1 cellular context compared by ENCODE assay signal in the genomic region with DNA sequence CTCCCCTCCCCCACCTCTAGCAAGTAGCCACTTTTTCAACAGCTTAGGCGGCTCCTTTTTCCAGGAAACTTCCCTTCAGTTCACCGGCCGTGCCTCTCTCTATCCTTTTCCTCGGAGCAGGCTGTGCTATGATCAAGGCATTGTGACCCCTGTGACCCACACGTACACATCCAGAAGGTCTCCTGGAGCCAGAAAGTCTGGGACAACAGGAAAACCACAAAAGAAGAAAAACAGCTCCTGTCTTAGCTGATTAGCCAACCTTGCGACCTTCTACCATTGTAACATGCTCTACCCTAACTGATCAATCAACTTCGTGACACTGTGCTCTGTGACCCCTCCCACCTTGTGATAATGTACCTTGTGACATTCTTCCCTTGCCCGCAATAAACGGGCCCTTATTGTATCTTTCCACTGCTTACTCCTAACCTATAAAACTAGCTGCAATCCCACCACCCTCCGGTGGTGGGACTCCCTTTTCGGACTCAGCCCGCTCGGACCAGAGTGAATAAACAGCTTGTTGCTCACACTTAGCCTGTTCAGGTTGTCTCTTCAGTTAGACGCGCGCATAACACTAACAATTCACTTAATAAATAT.
TF ChIP-seq lines count a peak whose summit lies in the region.

No MANE protein-coding gene starts in this region.

TF ChIP-seq in HepG2, 621 proteins besides CTCF, POLR2A, EP300 and RAD21 (continued from another document and continues in another):
- TF ChIP-seq SP1 (IDR thresholded peaks at IDR 0.05) (no peak), SP1 (CRISPR knock-in tag; IDR thresholded peaks at IDR 0.05) (no peak), ZNF792 (CRISPR knock-in tag; IDR thresholded peaks at IDR 0.05) (peak; percentile 66), KLF6 (CRISPR knock-in tag; IDR thresholded peaks at IDR 0.05) (no peak), SIN3B (IDR thresholded peaks at IDR 0.05; ENCODE audit: low read length) (no peak), RXRA (CRISPR knock-in tag; IDR thresholded peaks at IDR 0.05) (peak; percentile 93), ZNF549 (CRISPR knock-in tag; IDR thresholded peaks at IDR 0.05) (no peak), JUND (CRISPR knock-in tag; IDR thresholded peaks at IDR 0.05) (no peak), TBX2 (CRISPR knock-in tag; IDR thresholded peaks at IDR 0.05; ENCODE audit: borderline replicate concordance) (peak; percentile 86), MED13 (CRISPR knock-in tag; IDR thresholded peaks at IDR 0.05) (no peak), SOX6 (IDR thresholded peaks at IDR 0.05) (no peak), SOX6 (CRISPR knock-in tag; IDR thresholded peaks at IDR 0.05) (peak; percentile 84), DMAP1 (CRISPR knock-in tag; IDR thresholded peaks at IDR 0.05) (peak; percentile 56; the same call in 1 of the 2 replicates), ISX (CRISPR knock-in tag; conservative IDR thresholded peaks at IDR 0.05) (no peak), AGO1 (IDR thresholded peaks at IDR 0.05; ENCODE audit: low read depth, low read length, poor library complexity, severe bottlenecking) (no peak), FIP1L1 (IDR thresholded peaks at IDR 0.05; ENCODE audit: borderline replicate concordance, insufficient read depth, low read depth, low read length) (no peak), CREM (IDR thresholded peaks at IDR 0.05) (peak; percentile 75), CREM (CRISPR knock-in tag; IDR thresholded peaks at IDR 0.05) (no peak), ZBTB20 (CRISPR knock-in tag; IDR thresholded peaks at IDR 0.05; ENCODE audit: borderline replicate concordance, low read depth) (no peak), PITX1 (CRISPR knock-in tag; IDR thresholded peaks at IDR 0.05) (peak; percentile 27; the same call in 1 of the 2 replicates), SALL2 (CRISPR knock-in tag; IDR thresholded peaks at IDR 0.05) (no peak), GTF3A (CRISPR knock-in tag; conservative IDR thresholded peaks at IDR 0.05) (0 out of 2 replicates have a peak, but pooled peaks have one; percentile 6), RFX5 (IDR thresholded peaks at IDR 0.05; ENCODE audit: low read depth, low read length) (no peak), NFKB2 (CRISPR knock-in tag; IDR thresholded peaks at IDR 0.05; ENCODE audit: borderline replicate concordance) (no peak), TOPORS (CRISPR knock-in tag; IDR thresholded peaks at IDR 0.05) (no peak), ZMYM2 (CRISPR knock-in tag; IDR thresholded peaks at IDR 0.05) (no peak), DR1 (CRISPR knock-in tag; IDR thresholded peaks at IDR 0.05) (no peak), SRSF9 (IDR thresholded peaks at IDR 0.05; ENCODE audit: borderline replicate concordance, insufficient read depth, low read depth, low read length, poor library complexity, severe bottlenecking) (no peak), MAFG (CRISPR knock-in tag; IDR thresholded peaks at IDR 0.05) (no peak), ZNF678 (CRISPR knock-in tag; IDR thresholded peaks at IDR 0.05) (no peak), CCAR2 (optimal IDR thresholded peaks at IDR 0.05; ENCODE audit: low read depth, low read length) (no peak), ZNF550 (CRISPR knock-in tag; IDR thresholded peaks at IDR 0.05; ENCODE audit: borderline replicate concordance) (0 out of 2 replicates have a peak, but pooled peaks have one; percentile 26), ZNF20 (CRISPR knock-in tag; IDR thresholded peaks at IDR 0.05) (no peak), RORA (CRISPR knock-in tag; IDR thresholded peaks at IDR 0.05) (no peak), ZMYM4 (CRISPR knock-in tag; IDR thresholded peaks at IDR 0.05) (peak; percentile 64), ZNF530 (CRISPR knock-in tag; IDR thresholded peaks at IDR 0.05; ENCODE audit: low read depth) (no peak), ZNF160 (CRISPR knock-in tag; IDR thresholded peaks at IDR 0.05) (no peak), ZMAT3 (CRISPR knock-in tag; conservative IDR thresholded peaks at IDR 0.05) (no peak), BORCS8-MEF2B (CRISPR knock-in tag; IDR thresholded peaks at IDR 0.05) (no peak)
- TF ChIP-seq, protein P1, sequence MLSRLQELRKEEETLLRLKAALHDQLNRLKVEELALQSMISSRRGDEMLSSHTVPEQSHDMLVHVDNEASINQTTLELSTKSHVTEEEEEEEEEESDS (CRISPR knock-in tag; IDR thresholded peaks at IDR 0.05; ENCODE audit: borderline replicate concordance) = no peak
- TF ChIP-seq, protein P2, sequence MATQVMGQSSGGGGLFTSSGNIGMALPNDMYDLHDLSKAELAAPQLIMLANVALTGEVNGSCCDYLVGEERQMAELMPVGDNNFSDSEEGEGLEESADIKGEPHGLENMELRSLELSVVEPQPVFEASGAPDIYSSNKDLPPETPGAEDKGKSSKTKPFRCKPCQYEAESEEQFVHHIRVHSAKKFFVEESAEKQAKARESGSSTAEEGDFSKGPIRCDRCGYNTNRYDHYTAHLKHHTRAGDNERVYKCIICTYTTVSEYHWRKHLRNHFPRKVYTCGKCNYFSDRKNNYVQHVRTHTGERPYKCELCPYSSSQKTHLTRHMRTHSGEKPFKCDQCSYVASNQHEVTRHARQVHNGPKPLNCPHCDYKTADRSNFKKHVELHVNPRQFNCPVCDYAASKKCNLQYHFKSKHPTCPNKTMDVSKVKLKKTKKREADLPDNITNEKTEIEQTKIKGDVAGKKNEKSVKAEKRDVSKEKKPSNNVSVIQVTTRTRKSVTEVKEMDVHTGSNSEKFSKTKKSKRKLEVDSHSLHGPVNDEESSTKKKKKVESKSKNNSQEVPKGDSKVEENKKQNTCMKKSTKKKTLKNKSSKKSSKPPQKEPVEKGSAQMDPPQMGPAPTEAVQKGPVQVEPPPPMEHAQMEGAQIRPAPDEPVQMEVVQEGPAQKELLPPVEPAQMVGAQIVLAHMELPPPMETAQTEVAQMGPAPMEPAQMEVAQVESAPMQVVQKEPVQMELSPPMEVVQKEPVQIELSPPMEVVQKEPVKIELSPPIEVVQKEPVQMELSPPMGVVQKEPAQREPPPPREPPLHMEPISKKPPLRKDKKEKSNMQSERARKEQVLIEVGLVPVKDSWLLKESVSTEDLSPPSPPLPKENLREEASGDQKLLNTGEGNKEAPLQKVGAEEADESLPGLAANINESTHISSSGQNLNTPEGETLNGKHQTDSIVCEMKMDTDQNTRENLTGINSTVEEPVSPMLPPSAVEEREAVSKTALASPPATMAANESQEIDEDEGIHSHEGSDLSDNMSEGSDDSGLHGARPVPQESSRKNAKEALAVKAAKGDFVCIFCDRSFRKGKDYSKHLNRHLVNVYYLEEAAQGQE (IDR thresholded peaks at IDR 0.05; ENCODE audit: borderline replicate concordance in 1 of 2, low read depth in 1 of 2, low read length in 2 of 2) = peak in 1 of 2 experiments; percentile 35; a peak in 1 of 4 replicates
- TF ChIP-seq, protein P3, sequence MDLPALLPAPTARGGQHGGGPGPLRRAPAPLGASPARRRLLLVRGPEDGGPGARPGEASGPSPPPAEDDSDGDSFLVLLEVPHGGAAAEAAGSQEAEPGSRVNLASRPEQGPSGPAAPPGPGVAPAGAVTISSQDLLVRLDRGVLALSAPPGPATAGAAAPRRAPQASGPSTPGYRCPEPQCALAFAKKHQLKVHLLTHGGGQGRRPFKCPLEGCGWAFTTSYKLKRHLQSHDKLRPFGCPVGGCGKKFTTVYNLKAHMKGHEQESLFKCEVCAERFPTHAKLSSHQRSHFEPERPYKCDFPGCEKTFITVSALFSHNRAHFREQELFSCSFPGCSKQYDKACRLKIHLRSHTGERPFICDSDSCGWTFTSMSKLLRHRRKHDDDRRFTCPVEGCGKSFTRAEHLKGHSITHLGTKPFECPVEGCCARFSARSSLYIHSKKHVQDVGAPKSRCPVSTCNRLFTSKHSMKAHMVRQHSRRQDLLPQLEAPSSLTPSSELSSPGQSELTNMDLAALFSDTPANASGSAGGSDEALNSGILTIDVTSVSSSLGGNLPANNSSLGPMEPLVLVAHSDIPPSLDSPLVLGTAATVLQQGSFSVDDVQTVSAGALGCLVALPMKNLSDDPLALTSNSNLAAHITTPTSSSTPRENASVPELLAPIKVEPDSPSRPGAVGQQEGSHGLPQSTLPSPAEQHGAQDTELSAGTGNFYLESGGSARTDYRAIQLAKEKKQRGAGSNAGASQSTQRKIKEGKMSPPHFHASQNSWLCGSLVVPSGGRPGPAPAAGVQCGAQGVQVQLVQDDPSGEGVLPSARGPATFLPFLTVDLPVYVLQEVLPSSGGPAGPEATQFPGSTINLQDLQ (CRISPR knock-in tag; IDR thresholded peaks at IDR 0.05) = no peak
- TF ChIP-seq, protein P4, sequence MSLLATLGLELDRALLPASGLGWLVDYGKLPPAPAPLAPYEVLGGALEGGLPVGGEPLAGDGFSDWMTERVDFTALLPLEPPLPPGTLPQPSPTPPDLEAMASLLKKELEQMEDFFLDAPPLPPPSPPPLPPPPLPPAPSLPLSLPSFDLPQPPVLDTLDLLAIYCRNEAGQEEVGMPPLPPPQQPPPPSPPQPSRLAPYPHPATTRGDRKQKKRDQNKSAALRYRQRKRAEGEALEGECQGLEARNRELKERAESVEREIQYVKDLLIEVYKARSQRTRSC (CRISPR knock-in tag; IDR thresholded peaks at IDR 0.05; ENCODE audit: low read depth) = no peak
- TF ChIP-seq, protein P5, sequence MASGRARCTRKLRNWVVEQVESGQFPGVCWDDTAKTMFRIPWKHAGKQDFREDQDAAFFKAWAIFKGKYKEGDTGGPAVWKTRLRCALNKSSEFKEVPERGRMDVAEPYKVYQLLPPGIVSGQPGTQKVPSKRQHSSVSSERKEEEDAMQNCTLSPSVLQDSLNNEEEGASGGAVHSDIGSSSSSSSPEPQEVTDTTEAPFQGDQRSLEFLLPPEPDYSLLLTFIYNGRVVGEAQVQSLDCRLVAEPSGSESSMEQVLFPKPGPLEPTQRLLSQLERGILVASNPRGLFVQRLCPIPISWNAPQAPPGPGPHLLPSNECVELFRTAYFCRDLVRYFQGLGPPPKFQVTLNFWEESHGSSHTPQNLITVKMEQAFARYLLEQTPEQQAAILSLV (CRISPR knock-in tag; IDR thresholded peaks at IDR 0.05; ENCODE audit: borderline replicate concordance) = 0 out of 2 replicates have a peak, but pooled peaks have one; percentile 41
- TF ChIP-seq, protein P6, sequence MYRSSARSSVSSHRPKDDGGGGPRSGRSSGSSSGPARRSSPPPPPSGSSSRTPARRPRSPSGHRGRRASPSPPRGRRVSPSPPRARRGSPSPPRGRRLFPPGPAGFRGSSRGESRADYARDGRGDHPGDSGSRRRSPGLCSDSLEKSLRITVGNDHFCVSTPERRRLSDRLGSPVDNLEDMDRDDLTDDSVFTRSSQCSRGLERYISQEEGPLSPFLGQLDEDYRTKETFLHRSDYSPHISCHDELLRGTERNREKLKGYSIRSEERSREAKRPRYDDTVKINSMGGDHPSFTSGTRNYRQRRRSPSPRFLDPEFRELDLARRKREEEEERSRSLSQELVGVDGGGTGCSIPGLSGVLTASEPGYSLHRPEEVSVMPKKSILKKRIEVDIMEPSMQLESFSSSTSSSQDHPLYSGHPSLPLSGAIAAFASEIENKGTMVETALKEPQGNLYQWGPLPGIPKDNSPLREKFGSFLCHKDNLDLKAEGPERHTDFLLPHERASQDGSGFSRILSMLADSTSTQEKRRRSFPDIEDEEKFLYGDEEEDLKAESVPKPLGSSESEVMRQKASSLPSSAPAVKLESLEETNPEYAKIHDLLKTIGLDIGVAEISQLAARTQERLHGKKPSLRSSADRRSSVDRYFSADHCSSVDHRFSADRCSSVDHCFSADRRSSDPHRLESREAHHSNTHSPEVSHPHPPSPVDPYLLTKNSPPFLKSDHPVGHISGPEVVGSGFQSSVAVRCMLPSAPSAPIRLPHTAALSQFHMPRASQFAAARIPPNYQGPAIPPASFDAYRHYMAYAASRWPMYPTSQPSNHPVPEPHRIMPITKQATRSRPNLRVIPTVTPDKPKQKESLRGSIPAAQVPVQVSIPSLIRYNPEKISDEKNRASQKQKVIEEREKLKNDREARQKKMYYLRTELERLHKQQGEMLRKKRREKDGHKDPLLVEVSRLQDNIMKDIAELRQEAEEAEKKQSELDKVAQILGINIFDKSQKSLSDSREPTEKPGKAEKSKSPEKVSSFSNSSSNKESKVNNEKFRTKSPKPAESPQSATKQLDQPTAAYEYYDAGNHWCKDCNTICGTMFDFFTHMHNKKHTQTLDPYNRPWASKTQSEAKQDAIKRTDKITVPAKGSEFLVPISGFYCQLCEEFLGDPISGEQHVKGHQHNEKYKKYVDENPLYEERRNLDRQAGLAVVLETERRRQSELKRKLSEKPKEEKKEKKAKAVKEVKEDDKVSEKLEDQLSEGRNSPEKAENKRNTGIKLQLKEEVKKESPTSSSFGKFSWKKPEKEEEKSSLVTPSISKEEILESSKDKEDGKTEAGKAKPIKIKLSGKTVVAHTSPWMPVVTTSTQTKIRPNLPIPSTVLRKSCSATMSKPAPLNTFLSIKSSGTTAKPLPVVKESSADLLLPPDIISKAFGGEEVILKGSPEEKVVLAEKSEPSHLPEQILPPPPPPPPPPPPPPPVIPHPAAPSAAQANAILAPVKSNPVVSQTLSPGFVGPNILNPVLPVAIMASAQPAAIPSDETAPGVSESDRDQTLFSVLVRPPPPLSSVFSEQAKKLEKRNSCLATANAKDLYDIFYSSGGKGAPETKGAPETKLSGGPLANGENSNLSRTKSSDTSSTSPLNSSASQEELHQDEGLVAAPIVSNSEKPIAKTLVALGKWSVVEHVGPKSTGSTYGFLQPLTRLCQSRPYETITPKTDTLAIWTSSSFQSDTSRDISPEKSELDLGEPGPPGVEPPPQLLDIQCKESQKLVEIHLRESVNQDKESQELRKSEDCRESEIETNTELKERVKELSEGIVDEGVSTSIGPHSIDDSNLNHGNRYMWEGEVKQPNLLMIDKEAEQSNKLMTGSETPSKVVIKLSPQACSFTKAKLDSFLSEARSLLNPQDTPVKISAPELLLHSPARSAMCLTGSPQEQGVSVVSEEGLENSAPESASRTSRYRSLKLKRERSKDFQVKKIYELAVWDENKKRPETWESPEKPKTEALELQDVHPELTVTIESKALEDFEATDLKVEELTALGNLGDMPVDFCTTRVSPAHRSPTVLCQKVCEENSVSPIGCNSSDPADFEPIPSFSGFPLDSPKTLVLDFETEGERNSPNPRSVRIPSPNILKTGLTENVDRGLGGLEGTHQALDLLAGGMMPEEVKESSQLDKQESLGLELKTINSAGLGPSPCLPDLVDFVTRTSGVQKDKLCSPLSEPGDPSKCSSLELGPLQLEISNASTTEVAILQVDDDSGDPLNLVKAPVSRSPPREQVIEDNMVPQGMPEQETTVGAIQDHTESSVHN (CRISPR knock-in tag; IDR thresholded peaks at IDR 0.05) = 0 out of 2 replicates have a peak, but pooled peaks have one; percentile 72
- TF ChIP-seq, protein P7, sequence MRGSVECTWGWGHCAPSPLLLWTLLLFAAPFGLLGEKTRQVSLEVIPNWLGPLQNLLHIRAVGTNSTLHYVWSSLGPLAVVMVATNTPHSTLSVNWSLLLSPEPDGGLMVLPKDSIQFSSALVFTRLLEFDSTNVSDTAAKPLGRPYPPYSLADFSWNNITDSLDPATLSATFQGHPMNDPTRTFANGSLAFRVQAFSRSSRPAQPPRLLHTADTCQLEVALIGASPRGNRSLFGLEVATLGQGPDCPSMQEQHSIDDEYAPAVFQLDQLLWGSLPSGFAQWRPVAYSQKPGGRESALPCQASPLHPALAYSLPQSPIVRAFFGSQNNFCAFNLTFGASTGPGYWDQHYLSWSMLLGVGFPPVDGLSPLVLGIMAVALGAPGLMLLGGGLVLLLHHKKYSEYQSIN (CRISPR knock-in tag; IDR thresholded peaks at IDR 0.05; ENCODE audit: borderline replicate concordance) = no peak
